In genomic region chr11:71206186-71206585, GRCh38 we compare ENCODE assay signal across 12 cellular contexts. TPM values are rescaled to one million over a fixed set of nuclear protein-coding genes. Genes with fewer than 3 reads are reported as not detected.
DNase-seq lines count a peak whose midpoint lies in the region; ATAC-seq and TF ChIP-seq lines count a peak whose summit lies in the region.
"Had no signal": no experiment of that assay in that cellular context is flagged by ENCODE, and none has a peak within 500 bp of the region (broad histone marks: within the 10 kb centered on the region; RNA-seq: fewer than 3 reads in every experiment).

No MANE protein-coding gene starts in this region.

- no peak overlapping the region for H3K4me3 ChIP-seq in AG04450 (ENCODE audit: low read depth, low read length)

- H3K4me3 Mint-ChIP-seq in nephron = peak overlapping the region; percentile 24 to 63 (median 37)
- H3K4me3 Mint-ChIP-seq in activated naive CD4-positive, alpha-beta T cell treated with anti-CD3 and anti-CD28 coated beads, Interleukin-2, amount 10 ng/mL, durations not matched to agents 7 days and 5 days = no peak overlapping the region
- H3K4me3 Mint-ChIP-seq: activated CD8-positive, alpha-beta memory T cell treated with anti-CD3 and anti-CD28 coated beads, Interleukin-2, amount 10 ng/mL, durations not matched to agents 7 days and 5 days; B cell had no signal

- no peak for DNase-seq in AG04450 (ENCODE audit: low read depth, low spot score)
- peak; percentile 79 for DNase-seq in HuH-7.5 (ENCODE audit: low spot score)
- peak; percentile 79 for DNase-seq in fibroblast of peridontal ligament (ENCODE audit: extremely low read depth)
- DNase-seq in activated naive CD4-positive, alpha-beta T cell treated with anti-CD3 and anti-CD28 coated beads, Interleukin-2, amount 10 ng/mL, durations not matched to agents 7 days and 5 days = no peak
- no peak for DNase-seq in central memory CD4-positive, alpha-beta T cell
- DNase-seq: activated CD8-positive, alpha-beta memory T cell treated with anti-CD3 and anti-CD28 coated beads, Interleukin-2, amount 10 ng/mL, durations not matched to agents 7 days and 5 days; T-helper 9 cell had no signal

- CTCF ChIA-PET in AG04450 (lab: Charles Lee) = no interaction called here
- CTCF ChIA-PET in activated naive CD4-positive, alpha-beta T cell treated with anti-CD3 and anti-CD28 coated beads, Interleukin-2, amount 10 ng/mL, durations not matched to agents 7 days and 5 days (lab: Charles Lee) = no interaction called here

- no peaks in the 10 kb centered on the region for H3K9me3 Mint-ChIP-seq in nephron
- H3K9me3 Mint-ChIP-seq in activated naive CD4-positive, alpha-beta T cell treated with anti-CD3 and anti-CD28 coated beads, Interleukin-2, amount 10 ng/mL, durations not matched to agents 7 days and 5 days = no peaks in the 10 kb centered on the region

- H3K27ac Mint-ChIP-seq in nephron = peak overlapping the region; percentile 8 to 86 (median 72)
- H3K27ac Mint-ChIP-seq in activated naive CD4-positive, alpha-beta T cell treated with anti-CD3 and anti-CD28 coated beads, Interleukin-2, amount 10 ng/mL, durations not matched to agents 7 days and 5 days = no peak overlapping the region
- H3K27ac Mint-ChIP-seq: activated CD8-positive, alpha-beta memory T cell treated with anti-CD3 and anti-CD28 coated beads, Interleukin-2, amount 10 ng/mL, durations not matched to agents 7 days and 5 days; B cell had no signal

- TF ChIP-seq CTCF in AG04450 (IDR thresholded peaks at IDR 0.05; ENCODE audit: low read depth, low read length) = no peak
- no peak for TF ChIP-seq CTCF in nephron (IDR thresholded peaks at IDR 0.05; ENCODE audit: unreplicated experiment in 3 of 3)

- H3K27ac ChIP-seq in AG04450 (ENCODE audit: low read depth, low read length) = peak overlapping the region; percentile 31
- H3K27ac ChIP-seq: KMS-11 had no signal

- ATAC-seq in GM18870 (IDR thresholded peaks at IDR 0.05; ENCODE audit: unreplicated experiment) (no peak), HG03565 (IDR thresholded peaks at IDR 0.05; ENCODE audit: unreplicated experiment) (no peak)
- ATAC-seq: activated CD8-positive, alpha-beta memory T cell treated with anti-CD3 and anti-CD28 coated beads, Interleukin-2, amount 10 ng/mL, durations not matched to agents 7 days and 5 days had no signal

- H3K36me3 Mint-ChIP-seq in nephron (ENCODE audit: low read depth) = no peaks in the 10 kb centered on the region
- no peaks in the 10 kb centered on the region for H3K36me3 Mint-ChIP-seq in activated naive CD4-positive, alpha-beta T cell treated with anti-CD3 and anti-CD28 coated beads, Interleukin-2, amount 10 ng/mL, durations not matched to agents 7 days and 5 days
- H3K36me3 Mint-ChIP-seq: activated CD8-positive, alpha-beta memory T cell treated with anti-CD3 and anti-CD28 coated beads, Interleukin-2, amount 10 ng/mL, durations not matched to agents 7 days and 5 days had no signal

- H3K27me3 ChIP-seq in AG04450 (ENCODE audit: control insufficient read depth, insufficient read depth, low read length) = no peaks in the 10 kb centered on the region

- no peaks in the 10 kb centered on the region for H3K27me3 Mint-ChIP-seq in nephron (ENCODE audit: low read depth)
- H3K27me3 Mint-ChIP-seq in activated naive CD4-positive, alpha-beta T cell treated with anti-CD3 and anti-CD28 coated beads, Interleukin-2, amount 10 ng/mL, durations not matched to agents 7 days and 5 days = no peaks in the 10 kb centered on the region
- H3K27me3 Mint-ChIP-seq: activated CD8-positive, alpha-beta memory T cell treated with anti-CD3 and anti-CD28 coated beads, Interleukin-2, amount 10 ng/mL, durations not matched to agents 7 days and 5 days had no signal

- H3K9me3 ChIP-seq in AG04450 (ENCODE audit: control insufficient read depth, insufficient read depth, low read length) = peaks cover 51% of the 10 kb centered on the region

- POLR2A ChIA-PET in AG04450 (lab: Yijun Ruan, JAX) = no interaction called here

- peaks cover 22% of the 10 kb centered on the region for H3K4me1 Mint-ChIP-seq in nephron
- H3K4me1 Mint-ChIP-seq in activated naive CD4-positive, alpha-beta T cell treated with anti-CD3 and anti-CD28 coated beads, Interleukin-2, amount 10 ng/mL, durations not matched to agents 7 days and 5 days = no peaks in the 10 kb centered on the region
- H3K4me1 Mint-ChIP-seq: activated CD8-positive, alpha-beta memory T cell treated with anti-CD3 and anti-CD28 coated beads, Interleukin-2, amount 10 ng/mL, durations not matched to agents 7 days and 5 days had no signal

RNA-seq across cellular contexts. Expression of gene SHANK2, which starts 46.2 kb away (rescaled TPM):
- 0.72 and 0.77 TPM in 2 replicates for polyA plus RNA-seq in AG04450 (2011; rRNA removed)
- 1.3 and 2.4 TPM in 2 replicates for polyA minus RNA-seq in AG04450 (2011; rRNA and poly(A)+ RNA removed)

Comparison
In these comparisons a context has a peak if more than half of its experiments do, and no peak if none do; other contexts are left out.
1. DNase-seq: peak in HuH-7.5 (single experiment) and fibroblast of peridontal ligament (single experiment); none in AG04450 (single experiment), activated naive CD4-positive, alpha-beta T cell treated with anti-CD3 and anti-CD28 coated beads, Interleukin-2, amount 10 ng/mL, durations not matched to agents 7 days and 5 days (single experiment) and central memory CD4-positive, alpha-beta T cell (single experiment).